16 cellular contexts compared by ENCODE assay signal in genomic region chr19:42052241-42052863, GRCh38. TPM values are rescaled to one million over a fixed set of nuclear protein-coding genes. Genes with fewer than 3 reads are reported as not detected.
DNase-seq lines count a peak whose midpoint lies in the region; ATAC-seq and TF ChIP-seq lines count a peak whose summit lies in the region.
"Had no signal": no experiment of that assay in that cellular context is flagged by ENCODE, and none has a peak within 500 bp of the region (broad histone marks: within the 10 kb centered on the region; RNA-seq: fewer than 3 reads in every experiment).

No MANE protein-coding gene starts in this region.

- no peaks in the 10 kb centered on the region for H3K36me3 Mint-ChIP-seq in activated T-helper 17 cell treated with anti-CD3 and anti-CD28 coated beads, Interleukin-2, amount 50 U/mL, for 72 hours (ENCODE audit: low read depth)
- peaks cover 8% of the 10 kb centered on the region for H3K36me3 Mint-ChIP-seq in nephron progenitor cell (ENCODE audit: low read depth)
- H3K36me3 Mint-ChIP-seq: activated naive CD4-positive, alpha-beta T cell treated with anti-CD3 and anti-CD28 coated beads, Interleukin-2, amount 10 ng/mL, durations not matched to agents 7 days and 5 days had no signal

- ATAC-seq in activated T-helper 17 cell treated with anti-CD3 and anti-CD28 coated beads, Interleukin-2, amount 50 U/mL, for 72 hours (replicated peaks): no peak
- ATAC-seq in HG03045 (IDR thresholded peaks at IDR 0.05; ENCODE audit: unreplicated experiment): no peak
- ATAC-seq in GM21515 (IDR thresholded peaks at IDR 0.05; ENCODE audit: unreplicated experiment): no peak

- peak overlapping the region; percentile 88 for H3K27ac Mint-ChIP-seq in activated T-helper 17 cell treated with anti-CD3 and anti-CD28 coated beads, Interleukin-2, amount 50 U/mL, for 72 hours
- H3K27ac Mint-ChIP-seq in nephron progenitor cell: peak overlapping the region; percentile 51
- H3K27ac Mint-ChIP-seq: activated naive CD4-positive, alpha-beta T cell treated with anti-CD3 and anti-CD28 coated beads, Interleukin-2, amount 10 ng/mL, durations not matched to agents 7 days and 5 days had no signal

- peak; percentile 61 for DNase-seq in DMS53 (lab: John Stamatoyannopoulos, UW)
- no peak for DNase-seq in DMS53 treated with DMSO at 0.1 percent for 48 hours (lab: John Stamatoyannopoulos, UW; ENCODE audit: unreplicated experiment)
- peak; percentile 91 for DNase-seq in NCI-H2107 treated with DMSO at 0.1 percent for 48 hours (lab: John Stamatoyannopoulos, UW; ENCODE audit: unreplicated experiment)
- DNase-seq in nephron progenitor cell: peak; percentile 35
- no peak for DNase-seq in A172 (ENCODE audit: low spot score)
- DNase-seq: 8988T; activated naive CD4-positive, alpha-beta T cell treated with anti-CD3 and anti-CD28 coated beads, Interleukin-2, amount 10 ng/mL, durations not matched to agents 7 days and 5 days; Caco-2; erythroblast; hypothalamus; KG1; SHP77; transverse colon had no signal

- H3K27me3 Mint-ChIP-seq in activated T-helper 17 cell treated with anti-CD3 and anti-CD28 coated beads, Interleukin-2, amount 50 U/mL, for 72 hours: no peaks in the 10 kb centered on the region
- H3K27me3 Mint-ChIP-seq in nephron progenitor cell (ENCODE audit: low read depth, poor library complexity): no peaks in the 10 kb centered on the region

- H3K4me3 Mint-ChIP-seq in activated T-helper 17 cell treated with anti-CD3 and anti-CD28 coated beads, Interleukin-2, amount 50 U/mL, for 72 hours: peak overlapping the region; percentile 21
- H3K4me3 Mint-ChIP-seq in nephron progenitor cell: no peak overlapping the region
- H3K4me3 Mint-ChIP-seq: activated naive CD4-positive, alpha-beta T cell treated with anti-CD3 and anti-CD28 coated beads, Interleukin-2, amount 10 ng/mL, durations not matched to agents 7 days and 5 days had no signal

- no peak for TF ChIP-seq CTCF in nephron progenitor cell (IDR thresholded peaks at IDR 0.05)

- peaks cover 18% of the 10 kb centered on the region for H3K4me1 Mint-ChIP-seq in activated T-helper 17 cell treated with anti-CD3 and anti-CD28 coated beads, Interleukin-2, amount 50 U/mL, for 72 hours
- H3K4me1 Mint-ChIP-seq in nephron progenitor cell: peaks cover 32% of the 10 kb centered on the region

- no peaks in the 10 kb centered on the region for H3K9me3 Mint-ChIP-seq in activated T-helper 17 cell treated with anti-CD3 and anti-CD28 coated beads, Interleukin-2, amount 50 U/mL, for 72 hours
- no peaks in the 10 kb centered on the region for H3K9me3 Mint-ChIP-seq in nephron progenitor cell
- H3K9me3 Mint-ChIP-seq: activated naive CD4-positive, alpha-beta T cell treated with anti-CD3 and anti-CD28 coated beads, Interleukin-2, amount 10 ng/mL, durations not matched to agents 7 days and 5 days had no signal

RNA-seq across cellular contexts. Expression of gene GRIK5, which starts 17.7 kb away (rescaled TPM):
- total RNA-seq in activated T-helper 17 cell treated with anti-CD3 and anti-CD28 coated beads, Interleukin-2, amount 50 U/mL, for 72 hours: 1 to 10 TPM in 1 of 2 donors, under 1 TPM in 1; 0.37 to 1.7 TPM
- total RNA-seq in A172 (2014; rRNA removed; shearing (Covaris generic)): 0.76 and 1.9 TPM in 2 replicates

RNA-seq across cellular contexts. Expression of gene ZNF574, which starts 23.6 kb away (rescaled TPM):
- total RNA-seq in activated T-helper 17 cell treated with anti-CD3 and anti-CD28 coated beads, Interleukin-2, amount 50 U/mL, for 72 hours: 10 to 100 TPM; 12.1 to 12.5 TPM
- 24.4 and 26.8 TPM in 2 replicates for total RNA-seq in A172 (2014; rRNA removed; shearing (Covaris generic))

RNA-seq across cellular contexts. Expression of gene ATP1A3, which starts 58.3 kb away (rescaled TPM):
- total RNA-seq in activated T-helper 17 cell treated with anti-CD3 and anti-CD28 coated beads, Interleukin-2, amount 50 U/mL, for 72 hours: 1 to 10 TPM; 1.7 to 5.0 TPM
- total RNA-seq in A172 (2014; rRNA removed; shearing (Covaris generic)): 0.76 and 0.86 TPM in 2 replicates

Comparison
In these comparisons a context has a peak if more than half of its experiments do, and no peak if none do; other contexts are left out.
1. DNase-seq: peak in DMS53 (single experiment), NCI-H2107 treated with DMSO at 0.1 percent for 48 hours (single experiment) and nephron progenitor cell (single experiment); none in DMS53 treated with DMSO at 0.1 percent for 48 hours (single experiment) and A172 (single experiment).